8 cellular contexts compared by ENCODE assay signal in the genomic region with DNA sequence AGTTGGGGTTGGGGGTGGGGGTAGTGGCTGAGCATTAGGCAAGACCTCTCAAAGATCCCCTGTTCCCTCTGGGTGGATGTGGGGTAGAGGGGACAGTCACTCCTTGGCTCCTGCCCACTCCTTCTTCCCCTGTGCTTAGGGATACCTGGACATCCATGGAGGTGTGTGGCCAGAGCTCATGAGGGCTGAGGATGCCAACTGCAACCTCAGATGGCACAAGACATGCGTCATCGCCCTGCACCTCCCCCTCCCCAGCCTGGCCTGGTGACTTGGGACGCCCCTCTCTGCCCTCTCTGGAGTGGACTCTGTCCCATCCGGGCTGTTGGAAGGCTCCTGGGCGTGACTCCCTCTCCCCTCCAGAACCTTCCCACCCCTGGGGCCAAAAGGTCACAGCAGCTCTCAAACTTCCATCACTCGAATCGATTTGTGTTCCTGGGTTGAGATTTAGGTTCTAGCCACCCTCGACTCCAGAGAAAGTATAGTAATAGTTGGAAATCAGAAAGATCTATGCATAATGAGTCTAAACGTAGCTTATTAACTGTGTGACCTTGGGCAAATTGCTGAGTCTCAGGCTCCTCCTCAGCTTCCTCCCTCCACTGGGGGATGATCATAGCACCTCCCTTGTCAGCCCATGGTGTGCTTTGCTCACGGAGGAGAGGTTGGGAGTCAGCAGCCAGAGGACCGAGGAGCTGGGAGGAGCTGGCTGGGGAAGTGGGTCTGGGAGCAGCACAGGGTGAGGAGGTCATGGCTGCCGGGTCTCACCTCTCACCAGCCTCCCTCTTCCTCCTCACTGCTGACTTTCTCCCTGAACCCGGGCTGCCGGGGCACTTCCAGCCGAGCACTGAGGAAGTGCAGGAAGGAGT. TPM values are rescaled to one million over a fixed set of nuclear protein-coding genes. Genes with fewer than 3 reads are reported as not detected.
A peak's percentile ranks its signal among the peaks of the same experiment; 100 is the strongest.
DNase-seq lines count a peak whose midpoint lies in the region; ATAC-seq, FAIRE-seq and TF ChIP-seq lines count a peak whose summit lies in the region.
"Had no signal": no experiment of that assay in that cellular context is flagged by ENCODE, and none has a peak within 500 bp of the region (broad histone marks: within the 10 kb centered on the region; RNA-seq: fewer than 3 reads in every experiment).

No MANE protein-coding gene starts in this region.

- H3K36me3 ChIP-seq in GM12878 (ENCODE audit: control insufficient read depth in 2 of 2, insufficient read depth in 2 of 2, low read length in 1 of 2), result peaks cover under 1% of the 10 kb centered on the region in 2 experiments; a peak in 2 of 4 replicates
- H3K36me3 ChIP-seq in ascending aorta, result no peaks in the 10 kb centered on the region

- H3K27ac ChIP-seq in GM12878 (ENCODE audit: control insufficient read depth, insufficient read depth) (peak overlapping the region; percentile 97), ascending aorta (no peak overlapping the region)

- peak; percentile 4; the same call in 2 of the 3 replicates for ATAC-seq in GM12878
- ATAC-seq in sciatic nerve, result peak; percentile 3
- no peak for ATAC-seq in GM21367 (IDR thresholded peaks at IDR 0.05; ENCODE audit: unreplicated experiment)
- ATAC-seq in GM21390 (IDR thresholded peaks at IDR 0.05; ENCODE audit: unreplicated experiment), result no peak

- in situ Hi-C loops in GM12878 (cut with MboI), result no loop called here

- TF ChIP-seq CTCF in GM12878 (IDR thresholded peaks at IDR 0.05 in 2 of 3, conservative IDR thresholded peaks at IDR 0.05 in 1 of 3; ENCODE audit: control insufficient read depth in 2 of 3, extremely low read depth in 1 of 3, insufficient read depth in 1 of 3, low read depth in 3 of 3, low read length in 3 of 3), result no peak
- TF ChIP-seq CTCF in ascending aorta (IDR thresholded peaks at IDR 0.05), result no peak

- SMC1A ChIA-PET in GM12878 (lab: Charles Lee; ENCODE audit: uncharacterized antibody, unreplicated experiment), result interaction anchor here (0.8 to 2.0 kb wide), 7 partner anchors 8 to 180 kb away, joined by 3 to 5 read pairs (median 4); a partner anchor contains a TSS

- no peak for TF ChIP-seq EP300 in GM12878 (IDR thresholded peaks at IDR 0.05; ENCODE audit: borderline replicate concordance in 1 of 2, control insufficient read depth in 1 of 2, low read depth in 2 of 2, low read length in 2 of 2)

- FAIRE-seq in GM12891 (lab: Jason Lieb, UNC), result peak; percentile 33
- no peak for FAIRE-seq in GM12878 (lab: Jason Lieb, UNC)

- H3K9ac ChIP-seq in GM12878 (ENCODE audit: control insufficient read depth, insufficient read depth, low read length), result no peak overlapping the region

- no TSS peak for BruUV-seq in GM12878 (replicated peaks; lab: Mats Ljungman, UMichigan)

- H3K4me3 ChIP-seq in GM12878 (no peak overlapping the region), ascending aorta (no peak overlapping the region)

- H3K27me3 ChIP-seq in GM12878 (replicated peaks in 1 of 2; ENCODE audit: control insufficient read depth in 2 of 2, insufficient read depth in 2 of 2, low read length in 1 of 2) (no peaks in the 10 kb centered on the region), ascending aorta (no peaks in the 10 kb centered on the region)

- H3K4me1 ChIP-seq in GM12878 (ENCODE audit: control insufficient read depth, insufficient read depth, low read length), result peaks cover 66% of the 10 kb centered on the region
- H3K4me1 ChIP-seq in ascending aorta, result no peaks in the 10 kb centered on the region

- RAD21 ChIA-PET in GM12878 (lab: Charles Lee; ENCODE audit: unreplicated experiment), result interaction anchor here (0.6 to 1.8 kb wide), 7 partner anchors 8 to 842 kb away, joined by 3 to 8 read pairs (median 5); a partner anchor contains a TSS

- H2AFZ ChIP-seq in GM12878 (ENCODE audit: control insufficient read depth, low read depth, low read length), result no peak overlapping the region

- DNase-seq in GM12891 (ENCODE audit: insufficient read length, low spot score) (no peak), OCI-M1 (lab: John Stamatoyannopoulos, UW) (peak; percentile 66), GM12878 (ENCODE audit: low read depth, low spot score) (no peak), sciatic nerve (ENCODE audit: low spot score) (no peak), ascending aorta (ENCODE audit: low spot score in 2 of 2) (no peak)

- WGBS in GM12878 (ENCODE audit: insufficient coverage, insufficient replicate concordance, low lambda C conversion rate, missing lambda C conversion rate), result 32% methylated on average over 15 of the region's 15 CpGs

- POLR2A ChIA-PET in GM12878 (lab: Charles Lee), result interaction anchor here (0.5 to 1.6 kb wide), 5 partner anchors 8 to 179 kb away, joined by 3 to 5 read pairs (median 4); no protein-coding TSS in a partner anchor

- no peak for TF ChIP-seq RAD21 in GM12878 (IDR thresholded peaks at IDR 0.05; ENCODE audit: insufficient read depth, low read depth, low read length)

- CTCF ChIA-PET in GM12878 (lab: Yijun Ruan, JAX), result interaction anchor here (0.7 to 9.2 kb wide), 10 partner anchors 7 to 681 kb away, joined by 3 to 171 read pairs (median 6); a partner anchor contains a TSS

- H3K9me3 ChIP-seq in GM12878 (replicated peaks; ENCODE audit: control insufficient read depth, insufficient read depth, low read length) (no peaks in the 10 kb centered on the region), ascending aorta (no peaks in the 10 kb centered on the region)

- H3K79me2 ChIP-seq in GM12878 (ENCODE audit: control insufficient read depth, insufficient read depth, low read length), result peaks cover 35% of the 10 kb centered on the region

- intact Hi-C loops in GM12878 (cut with micrococcal nuclease; ENCODE audit: unreplicated experiment), result no loop called here
- intact Hi-C loops in sciatic nerve (cut with DNase I), result no loop called here
- intact Hi-C loops in ascending aorta (cut with DNase I), result no loop called here

- 0 out of 2 replicates have a peak, but pooled peaks have one; percentile 30 for TF ChIP-seq POLR2A in GM12891 (IDR thresholded peaks at IDR 0.05; ENCODE audit: low read depth, low read length)
- no peak; the same call in 1 of the 2 replicates for TF ChIP-seq POLR2A in GM12878 (IDR thresholded peaks at IDR 0.05; ENCODE audit: low read depth, low read length)

- H4K20me1 ChIP-seq in GM12878 (ENCODE audit: control insufficient read depth, insufficient read depth), result no peaks in the 10 kb centered on the region

- H3K4me2 ChIP-seq in GM12878 (ENCODE audit: control insufficient read depth, insufficient read depth), result peak overlapping the region; percentile 100

RNA-seq across cellular contexts. Expression of a gene that starts 2.2 kb away (rescaled TPM):
- 56.6 TPM for polyA plus RNA-seq in GM12891 (2012; ENCODE audit: low read depth, missing spikeins)
- total RNA-seq in GM12878 (2013; cell fraction: nucleolus; rRNA removed), result 135 and 145 TPM in 2 replicates
- total RNA-seq in GM12878 (2014; rRNA removed) (95.2 and 111 TPM in 2 replicates), GM12878 (2014; rRNA removed; fragmentation: Illumina TruSeq; extraction: Trizol) (61.6 and 78.5 TPM in 2 replicates), GM12878 (2021) (99.8 and 102 TPM in 2 replicates), sciatic nerve (2.5 TPM), ascending aorta (not detected)
- polyA plus RNA-seq in GM12878 (2011; ENCODE audit: low read depth), result 31.0 TPM
- polyA plus RNA-seq in GM12878 (2011; rRNA removed) (74.3 and 91.0 TPM in 2 replicates), GM12878 (2014; fragmentation: Illumina TruSeq; extraction: Trizol) (73.7 and 102 TPM in 2 replicates), GM12878 (2014; fragmentation: Nextera tagmentation; extraction: Ambion mirVana) (10 to 100 TPM in 1 of 2 experiments, 1 to 10 TPM in 1; 7.9 to 14.2 TPM), GM12878 (2014; rRNA removed) (100 and 102 TPM in 2 replicates), GM12878 (2016; fragmentation: Nextera tagmentation; extraction: Ambion mirVana) (100 to 1,000 TPM; 116 to 117 TPM)
- 168 and 186 TPM in 2 replicates for polyA plus RNA-seq in GM12878 (2011; cell fraction: cytosol; rRNA removed)
- polyA plus RNA-seq in GM12878 (2011; cell fraction: nucleus; rRNA removed), result 173 and 188 TPM in 2 replicates
- polyA plus RNA-seq in GM12878 (2012), result 48.5 and 49.9 TPM in 2 replicates
- polyA minus RNA-seq in GM12878 (2011; rRNA and poly(A)+ RNA removed), result 97.4 and 135 TPM in 2 replicates
- polyA minus RNA-seq in GM12878 (2011; cell fraction: cytosol; rRNA and poly(A)+ RNA removed), result 50.4 and 50.5 TPM in 2 replicates
- 50.2 and 85.1 TPM in 2 replicates for polyA minus RNA-seq in GM12878 (2011; cell fraction: nucleus; rRNA and poly(A)+ RNA removed)
- total RNA-seq: LHCN-M2 had no signal

RNA-seq across cellular contexts. Expression of a gene that starts 18.1 kb away (rescaled TPM):
- 12.4 TPM for polyA plus RNA-seq in GM12891 (2012; ENCODE audit: low read depth, missing spikeins)
- 13.7 and 18.1 TPM in 2 replicates for total RNA-seq in GM12878 (2013; cell fraction: nucleolus; rRNA removed)
- total RNA-seq in GM12878 (2014; rRNA removed) (18.8 and 20.7 TPM in 2 replicates), GM12878 (2014; rRNA removed; fragmentation: Illumina TruSeq; extraction: Trizol) (10.3 and 12.0 TPM in 2 replicates), GM12878 (2021) (30.5 and 33.6 TPM in 2 replicates), sciatic nerve (112 TPM), ascending aorta (38.5 TPM)
- polyA plus RNA-seq in GM12878 (2011; ENCODE audit: low read depth), result 23.6 TPM
- polyA plus RNA-seq in GM12878 (2011; rRNA removed) (49.2 and 49.5 TPM in 2 replicates), GM12878 (2014; fragmentation: Illumina TruSeq; extraction: Trizol) (11.3 and 15.4 TPM in 2 replicates), GM12878 (2014; fragmentation: Nextera tagmentation; extraction: Ambion mirVana) (1 to 10 TPM in 1 of 2 experiments, under 1 TPM in 1; 0.34 to 2.4 TPM), GM12878 (2014; rRNA removed) (22.8 and 25.7 TPM in 2 replicates), GM12878 (2016; fragmentation: Nextera tagmentation; extraction: Ambion mirVana) (10 to 100 TPM; 10.8 to 15.4 TPM)
- polyA plus RNA-seq in GM12878 (2011; cell fraction: cytosol; rRNA removed), result 26.9 and 35.2 TPM in 2 replicates
- polyA plus RNA-seq in GM12878 (2011; cell fraction: nucleus; rRNA removed), result 35.2 and 47.4 TPM in 2 replicates
- polyA plus RNA-seq in GM12878 (2012), result 21.0 and 42.5 TPM in 2 replicates
- 18.5 and 19.3 TPM in 2 replicates for polyA minus RNA-seq in GM12878 (2011; rRNA and poly(A)+ RNA removed)
- 11.0 and 13.8 TPM in 2 replicates for polyA minus RNA-seq in GM12878 (2011; cell fraction: cytosol; rRNA and poly(A)+ RNA removed)
- 8.1 and 10.2 TPM in 2 replicates for polyA minus RNA-seq in GM12878 (2011; cell fraction: nucleus; rRNA and poly(A)+ RNA removed)

RNA-seq across cellular contexts. Expression of a gene that starts 30.9 kb away (rescaled TPM):
- polyA plus RNA-seq in GM12891 (2012; ENCODE audit: low read depth, missing spikeins), result not detected
- total RNA-seq in GM12878 (2013; cell fraction: nucleolus; rRNA removed), result 0.13 TPM in 1 of 2 replicates, not detected in the other
- 0.05 TPM in 1 of 2 replicates, not detected in the other for total RNA-seq in GM12878 (2014; rRNA removed)
- not detected in 2 replicates for total RNA-seq in GM12878 (2014; rRNA removed; fragmentation: Illumina TruSeq; extraction: Trizol)
- total RNA-seq in GM12878 (2021), result not detected in 2 replicates
- polyA plus RNA-seq in GM12878 (2011; ENCODE audit: low read depth), result not detected
- not detected in 2 replicates for polyA plus RNA-seq in GM12878 (2011; rRNA removed)
- 0.01 and 0.05 TPM in 2 replicates for polyA plus RNA-seq in GM12878 (2011; cell fraction: cytosol; rRNA removed)
- polyA plus RNA-seq in GM12878 (2011; cell fraction: nucleus; rRNA removed), result 0.12 and 0.19 TPM in 2 replicates
- polyA plus RNA-seq in GM12878 (2012), result 0.04 TPM in 1 of 2 replicates, not detected in the other
- polyA plus RNA-seq in GM12878 (2014; fragmentation: Illumina TruSeq; extraction: Trizol), result not detected in 2 replicates
- polyA plus RNA-seq in GM12878 (2014; fragmentation: Nextera tagmentation; extraction: Ambion mirVana), result not detected
- polyA plus RNA-seq in GM12878 (2014; rRNA removed), result 0.04 TPM in 1 of 2 replicates, not detected in the other
- not detected for polyA plus RNA-seq in GM12878 (2016; fragmentation: Nextera tagmentation; extraction: Ambion mirVana)
- polyA minus RNA-seq in GM12878 (2011; rRNA and poly(A)+ RNA removed), result not detected in 2 replicates
- not detected in 2 replicates for polyA minus RNA-seq in GM12878 (2011; cell fraction: cytosol; rRNA and poly(A)+ RNA removed)
- not detected in 2 replicates for polyA minus RNA-seq in GM12878 (2011; cell fraction: nucleus; rRNA and poly(A)+ RNA removed)
- 0.53 TPM for total RNA-seq in sciatic nerve
- total RNA-seq in ascending aorta, result 26.0 TPM
- total RNA-seq: LHCN-M2 had no signal

RNA-seq across cellular contexts. Expression of a gene that starts 39.9 kb away (rescaled TPM):
- 0.04 TPM for polyA plus RNA-seq in GM12891 (2012; ENCODE audit: low read depth, missing spikeins)
- not detected in 2 replicates for total RNA-seq in GM12878 (2013; cell fraction: nucleolus; rRNA removed)
- total RNA-seq in GM12878 (2014; rRNA removed) (under 0.01 TPM in 1 of 2 replicates, not detected in the other), GM12878 (2014; rRNA removed; fragmentation: Illumina TruSeq; extraction: Trizol) (not detected in 2 replicates), GM12878 (2021) (not detected in 2 replicates), sciatic nerve (33.3 TPM), ascending aorta (not detected)
- polyA plus RNA-seq in GM12878 (2011; ENCODE audit: low read depth), result 0.05 TPM
- polyA plus RNA-seq in GM12878 (2011; rRNA removed) (not detected in 2 replicates), GM12878 (2014; fragmentation: Illumina TruSeq; extraction: Trizol) (not detected in 2 replicates), GM12878 (2014; fragmentation: Nextera tagmentation; extraction: Ambion mirVana) (under 1 TPM; under 0.01 to 0.02 TPM), GM12878 (2014; rRNA removed) (0.01 TPM in 1 of 2 replicates, not detected in the other), GM12878 (2016; fragmentation: Nextera tagmentation; extraction: Ambion mirVana) (under 1 TPM; 0.03 to 0.08 TPM)
- polyA plus RNA-seq in GM12878 (2011; cell fraction: cytosol; rRNA removed), result 0.02 TPM in 1 of 2 replicates, not detected in the other
- not detected in 2 replicates for polyA plus RNA-seq in GM12878 (2011; cell fraction: nucleus; rRNA removed)
- 0.06 and 0.14 TPM in 2 replicates for polyA plus RNA-seq in GM12878 (2012)
- not detected in 2 replicates for polyA minus RNA-seq in GM12878 (2011; rRNA and poly(A)+ RNA removed)
- not detected in 2 replicates for polyA minus RNA-seq in GM12878 (2011; cell fraction: cytosol; rRNA and poly(A)+ RNA removed)
- not detected in 2 replicates for polyA minus RNA-seq in GM12878 (2011; cell fraction: nucleus; rRNA and poly(A)+ RNA removed)

Comparison
In these comparisons a context has a peak if more than half of its experiments do, and no peak if none do; other contexts are left out.
1. ATAC-seq: peak in GM12878 (single experiment) and sciatic nerve (single experiment); none in GM21367 (single experiment) and GM21390 (single experiment).
2. RNA of a gene that starts 2.2 kb away (total RNA-seq): 61.6 to 145 TPM in GM12878; 2.5 TPM in sciatic nerve (single experiment) and not detected in ascending aorta (single experiment); every median in the first group is over 10 times any median in the second.
3. RNA of a gene that starts 30.9 kb away (total RNA-seq): 26.0 TPM in ascending aorta (single experiment); 0.53 TPM in sciatic nerve (single experiment) and 0.05 to 0.13 TPM in GM12878; every median in the first group is over 10 times any median in the second.